14 cellular contexts compared by ENCODE assay signal in genomic region chr6:43952746-43953145, GRCh38.
DNase-seq lines count a peak whose midpoint lies in the region; ATAC-seq and TF ChIP-seq lines count a peak whose summit lies in the region.
"Had no signal": no experiment of that assay in that cellular context is flagged by ENCODE, and none has a peak within 500 bp of the region (broad histone marks: within the 10 kb centered on the region; RNA-seq: fewer than 3 reads in every experiment).

No MANE protein-coding gene starts in this region.

- WGBS in trophoblast cell (ENCODE audit: extremely low coverage, insufficient coverage, insufficient read length) = no CpG with 5 or more reads among the region's 1 CpG

- H3K4me3 Mint-ChIP-seq in activated T-cell treated with anti-CD3 and anti-CD28 coated beads, Interleukin-2, amount 50 U/mL, for 72 hours = no peak overlapping the region
- H3K4me3 Mint-ChIP-seq: naive thymus-derived CD8-positive, alpha-beta T cell; T-cell had no signal

- H3K27ac ChIP-seq in HL-60 (replicated peaks) (no peak overlapping the region), trophoblast cell (ENCODE audit: low read depth, low read length) (no peak overlapping the region)
- H3K27ac ChIP-seq: body of pancreas had no signal

- H2AFZ ChIP-seq in trophoblast cell (ENCODE audit: insufficient read depth, low read length, poor library complexity) = no peak overlapping the region

- no peak overlapping the region for H3K9ac ChIP-seq in trophoblast cell (ENCODE audit: low read length)

- no peak for ATAC-seq in activated T-cell treated with anti-CD3 and anti-CD28 coated beads, Interleukin-2, amount 50 U/mL, for 72 hours (replicated peaks in 1 of 2)
- ATAC-seq in GM18511 (IDR thresholded peaks at IDR 0.05; ENCODE audit: unreplicated experiment) (no peak), HG03565 (IDR thresholded peaks at IDR 0.05; ENCODE audit: unreplicated experiment) (no peak)
- ATAC-seq: body of pancreas; naive thymus-derived CD8-positive, alpha-beta T cell; T-cell had no signal

- H3K36me3 Mint-ChIP-seq in activated T-cell treated with anti-CD3 and anti-CD28 coated beads, Interleukin-2, amount 50 U/mL, for 72 hours (ENCODE audit: insufficient read depth in 2 of 2) = peaks cover 0 to 1% of the 10 kb centered on the region in 2 donors

- in situ Hi-C loops in astrocyte of the cerebellum (cut with HindIII; ENCODE audit: low sequenced_read_pairs) = no loop called here

- no peak overlapping the region for H3K4ac ChIP-seq in trophoblast cell (ENCODE audit: low read depth, low read length)

- H4K91ac ChIP-seq in trophoblast cell (ENCODE audit: low read depth, low read length) = no peak overlapping the region

- peak; percentile 41 for DNase-seq in activated CD4-positive, alpha-beta T cell treated with anti-CD3 and anti-CD28 coated beads for 48 hours
- no peak for DNase-seq in activated CD4-positive, alpha-beta T cell treated with anti-CD3 and anti-CD28 coated beads for 4 hours
- DNase-seq in HL-60 (ENCODE audit: low read depth in 1 of 2, low spot score in 1 of 2) = peak; percentile 29 to 48
- no peak for DNase-seq in astrocyte of the cerebellum (ENCODE audit: low read depth)
- peak; percentile 25 to 62 for DNase-seq in trophoblast cell
- DNase-seq in activated T-cell treated with anti-CD3 and anti-CD28 coated beads, Interleukin-2, amount 50 U/mL, for 72 hours = no peak
- DNase-seq: ACHN, NCI-H1092, NCI-H524 treated with DMSO at 0.1 percent for 48 hours had no signal

- no peaks in the 10 kb centered on the region for H3K36me3 ChIP-seq in trophoblast cell (ENCODE audit: control insufficient read depth in 1 of 2, insufficient read depth in 2 of 2, low read length in 2 of 2)

- no peak overlapping the region for H4K8ac ChIP-seq in trophoblast cell (ENCODE audit: low read depth, low read length)

- H3K27me3 ChIP-seq in HL-60 (ENCODE audit: insufficient read depth, poor library complexity, severe bottlenecking) (no peaks in the 10 kb centered on the region), trophoblast cell (ENCODE audit: insufficient read depth, low read length) (no peaks in the 10 kb centered on the region)
- H3K27me3 ChIP-seq: body of pancreas had no signal

- H3K79me1 ChIP-seq in trophoblast cell (ENCODE audit: low read length) = no peaks in the 10 kb centered on the region

- peaks cover 0 to 4% of the 10 kb centered on the region in 2 donors for H3K9me3 Mint-ChIP-seq in activated T-cell treated with anti-CD3 and anti-CD28 coated beads, Interleukin-2, amount 50 U/mL, for 72 hours

- no peak overlapping the region for H3K23ac ChIP-seq in trophoblast cell (ENCODE audit: low read length)

- no peak overlapping the region for H2BK12ac ChIP-seq in trophoblast cell (ENCODE audit: low read length)

- H3K4me2 ChIP-seq in trophoblast cell (ENCODE audit: low read length) = no peak overlapping the region

- H2AK5ac ChIP-seq in trophoblast cell (ENCODE audit: low read length) = no peak overlapping the region

- TF ChIP-seq CTCF in HL-60 (IDR thresholded peaks at IDR 0.05; ENCODE audit: insufficient read depth, low read length) = no peak
- TF ChIP-seq CTCF in astrocyte of the cerebellum (IDR thresholded peaks at IDR 0.05; ENCODE audit: low read depth, low read length, missing control alignments) = peak; percentile 5

- H3K9me3 ChIP-seq in trophoblast cell (ENCODE audit: insufficient read depth, low read depth, low read length) = peaks cover 3% of the 10 kb centered on the region
- H3K9me3 ChIP-seq: body of pancreas had no signal

- H3K14ac ChIP-seq in trophoblast cell (ENCODE audit: low read length) = no peak overlapping the region

- no peaks in the 10 kb centered on the region for H3K4me1 Mint-ChIP-seq in activated T-cell treated with anti-CD3 and anti-CD28 coated beads, Interleukin-2, amount 50 U/mL, for 72 hours (ENCODE audit: low read depth)
- H3K4me1 Mint-ChIP-seq: naive thymus-derived CD8-positive, alpha-beta T cell; T-cell had no signal

- no peak overlapping the region for H3K27ac Mint-ChIP-seq in activated T-cell treated with anti-CD3 and anti-CD28 coated beads, Interleukin-2, amount 50 U/mL, for 72 hours

- H3K27me3 Mint-ChIP-seq in activated T-cell treated with anti-CD3 and anti-CD28 coated beads, Interleukin-2, amount 50 U/mL, for 72 hours (ENCODE audit: low read depth) = peaks cover 5% of the 10 kb centered on the region

- H3K4me3 ChIP-seq in HL-60 (replicated peaks; ENCODE audit: insufficient read depth, low read length) (no peak overlapping the region), astrocyte of the cerebellum (ENCODE audit: low read depth, low read length) (no peak overlapping the region), trophoblast cell (ENCODE audit: low read depth, low read length) (no peak overlapping the region)
- H3K4me3 ChIP-seq: body of pancreas had no signal

- H3K4me1 ChIP-seq in trophoblast cell (ENCODE audit: control insufficient read depth in 1 of 2, insufficient read depth in 2 of 2, low read length in 2 of 2) = peaks cover 3 to 5% of the 10 kb centered on the region in 2 experiments

- H2BK5ac ChIP-seq in trophoblast cell (ENCODE audit: low read depth, low read length, poor library complexity) = no peak overlapping the region

- H3K18ac ChIP-seq in trophoblast cell (ENCODE audit: low read length) = no peak overlapping the region

- H3K79me2 ChIP-seq in trophoblast cell (ENCODE audit: control insufficient read depth, insufficient read depth, low read length, poor library complexity) = no peaks in the 10 kb centered on the region

- no peak overlapping the region for H4K12ac ChIP-seq in trophoblast cell (ENCODE audit: low read depth, low read length)

- no peak overlapping the region for H2BK120ac ChIP-seq in trophoblast cell (ENCODE audit: insufficient read depth, low read length, poor library complexity)

Comparison
In these comparisons a context has a peak if more than half of its experiments do, and no peak if none do; other contexts are left out.
1. DNase-seq: peak in activated CD4-positive, alpha-beta T cell treated with anti-CD3 and anti-CD28 coated beads for 48 hours (single experiment), HL-60 (2 of 2) and trophoblast cell (2 of 2); none in activated CD4-positive, alpha-beta T cell treated with anti-CD3 and anti-CD28 coated beads for 4 hours (0 of 2), astrocyte of the cerebellum (single experiment) and activated T-cell treated with anti-CD3 and anti-CD28 coated beads, Interleukin-2, amount 50 U/mL, for 72 hours (0 of 2).